21 cellular contexts compared by ENCODE assay signal in the genomic region with DNA sequence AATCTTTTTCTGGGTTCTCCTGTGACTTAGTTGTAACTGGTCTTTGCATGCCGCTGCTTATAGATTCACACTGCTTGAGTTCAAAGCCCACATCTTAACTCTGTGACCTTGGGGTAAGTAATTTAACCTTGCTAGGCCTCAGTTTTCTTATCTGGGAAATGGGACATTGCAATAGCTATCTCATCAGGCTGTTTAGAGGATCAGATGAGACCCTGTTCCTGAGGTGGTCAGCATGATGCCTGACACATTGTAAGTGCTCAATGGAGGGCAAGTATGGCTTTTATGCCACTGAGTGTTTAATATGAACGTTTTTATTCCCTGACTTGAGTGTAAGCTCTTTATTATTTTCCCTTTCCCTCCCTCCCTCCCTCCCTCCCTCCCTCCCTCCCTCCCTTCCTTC.
DNase-seq lines count a peak whose midpoint lies in the region; ATAC-seq and TF ChIP-seq lines count a peak whose summit lies in the region.
"Had no signal": no experiment of that assay in that cellular context is flagged by ENCODE, and none has a peak within 500 bp of the region (broad histone marks: within the 10 kb centered on the region; RNA-seq: fewer than 3 reads in every experiment).

No MANE protein-coding gene starts in this region.

- TF ChIP-seq POLR2A in stomach (IDR thresholded peaks at IDR 0.05) = no peak

- no peak for TF ChIP-seq EP300 in stomach (IDR thresholded peaks at IDR 0.05)

- H3K9ac ChIP-seq in SK-N-MC (ENCODE audit: insufficient read length) = no peak overlapping the region

- no peak overlapping the region for H3K4me3 Mint-ChIP-seq in glutamatergic neuron (ENCODE audit: unreplicated experiment)
- H3K4me3 Mint-ChIP-seq: activated CD4-positive, alpha-beta T cell treated with anti-CD3 and anti-CD28 coated beads, Interleukin-2, amount 10 ng/mL, durations not matched to agents 7 days and 5 days; naive thymus-derived CD4-positive, alpha-beta T cell; stimulated activated effector memory CD8-positive, alpha-beta T cell treated with anti-CD3 and anti-CD28 coated beads, Interleukin-12 subunit alpha, Interleukin-12 subunit beta, amount 100 ng/mL, for 72 hours had no signal

- no peak for DNase-seq in SK-N-MC (ENCODE audit: low read depth, low spot score)
- no peak for DNase-seq in glutamatergic neuron
- DNase-seq in stomach = no peak
- no peak for DNase-seq in activated CD4-positive, alpha-beta T cell treated with anti-CD3 and anti-CD28 coated beads, Interleukin-2, amount 50 U/mL, for 48 hours
- no peak for DNase-seq in NCI-H69 (lab: John Stamatoyannopoulos, UW)
- DNase-seq in left lobe of liver (ENCODE audit: low spot score) = no peak
- DNase-seq: activated CD4-positive, alpha-beta T cell treated with anti-CD3 and anti-CD28 coated beads, Interleukin-2, amount 10 ng/mL, durations not matched to agents 7 days and 5 days; activated naive CD4-positive, alpha-beta T cell; activated T-cell treated with anti-CD3 and anti-CD28 coated beads for 4 hours; KG1; left lung; naive thymus-derived CD4-positive, alpha-beta T cell; NCI-H1105 treated with DMSO at 0.1 percent for 48 hours; NCI-H2171 treated with DMSO at 0.1 percent for 48 hours; NCI-H748 treated with DMSO at 0.1 percent for 48 hours; SK-N-SH; stimulated activated CD4-positive, alpha-beta T cell treated with anti-CD3 and anti-CD28 coated beads, Interleukin-12 subunit alpha, Interleukin-12 subunit beta, amount 100 ng/mL, for 4 hours; uterus had no signal

- peaks cover 21% of the 10 kb centered on the region for H3K27me3 Mint-ChIP-seq in glutamatergic neuron (ENCODE audit: unreplicated experiment)
- H3K27me3 Mint-ChIP-seq: activated CD4-positive, alpha-beta T cell treated with anti-CD3 and anti-CD28 coated beads, Interleukin-2, amount 10 ng/mL, durations not matched to agents 7 days and 5 days; naive thymus-derived CD4-positive, alpha-beta T cell had no signal

- H3K27ac ChIP-seq in C4-2B = peak overlapping the region; percentile 83
- H3K27ac ChIP-seq in SK-N-MC = peak overlapping the region; percentile 95
- peak overlapping the region in 4 of 5 donors; percentile 79 to 87 (median 82) for H3K27ac ChIP-seq in stomach

- H3K27ac Mint-ChIP-seq in glutamatergic neuron (ENCODE audit: unreplicated experiment) = peak overlapping the region; percentile 99
- H3K27ac Mint-ChIP-seq: activated CD4-positive, alpha-beta T cell treated with anti-CD3 and anti-CD28 coated beads, Interleukin-2, amount 10 ng/mL, durations not matched to agents 7 days and 5 days had no signal

- peaks cover 44% of the 10 kb centered on the region for H3K4me1 Mint-ChIP-seq in glutamatergic neuron (ENCODE audit: low read depth, unreplicated experiment)

- H3K27me3 ChIP-seq in stomach = no peaks in the 10 kb centered on the region
- H3K27me3 ChIP-seq: left lung, uterus had no signal

- peaks cover 32 to 55% (median 44%) of the 10 kb centered on the region in 4 donors for H3K4me1 ChIP-seq in stomach

- intact Hi-C loops in stomach (cut with DNase I; ENCODE audit: low total_unique reads) = no loop called here

- H3K36me3 Mint-ChIP-seq in glutamatergic neuron (ENCODE audit: unreplicated experiment) = no peaks in the 10 kb centered on the region
- H3K36me3 Mint-ChIP-seq: stimulated activated effector memory CD8-positive, alpha-beta T cell treated with anti-CD3 and anti-CD28 coated beads, Interleukin-12 subunit alpha, Interleukin-12 subunit beta, amount 100 ng/mL, for 72 hours had no signal

- 49 to 65% (median 58%) methylated on average over 2 of the region's 2 CpGs for WGBS in stomach, 5 donors

- H3K9me3 Mint-ChIP-seq in glutamatergic neuron (ENCODE audit: unreplicated experiment) = peaks cover 11% of the 10 kb centered on the region
- H3K9me3 Mint-ChIP-seq: activated CD4-positive, alpha-beta T cell treated with anti-CD3 and anti-CD28 coated beads, Interleukin-2, amount 10 ng/mL, durations not matched to agents 7 days and 5 days; naive thymus-derived CD4-positive, alpha-beta T cell; stimulated activated effector memory CD8-positive, alpha-beta T cell treated with anti-CD3 and anti-CD28 coated beads, Interleukin-12 subunit alpha, Interleukin-12 subunit beta, amount 100 ng/mL, for 72 hours had no signal

- H3K9me3 ChIP-seq in SK-N-MC (ENCODE audit: low read depth, low read length) (no peaks in the 10 kb centered on the region), stomach (no peaks in the 10 kb centered on the region)
- H3K9me3 ChIP-seq: left lung, SK-N-SH, uterus had no signal

- H3K36me3 ChIP-seq in SK-N-MC (ENCODE audit: insufficient read depth, low read length) = no peaks in the 10 kb centered on the region
- no peaks in the 10 kb centered on the region for H3K36me3 ChIP-seq in stomach
- H3K36me3 ChIP-seq: left lung, uterus had no signal

- ATAC-seq in HG03342 (IDR thresholded peaks at IDR 0.05; ENCODE audit: unreplicated experiment) (no peak), left lobe of liver (no peak)
- ATAC-seq: naive thymus-derived CD4-positive, alpha-beta T cell had no signal

- H3K4me3 ChIP-seq in SK-N-MC (no peak overlapping the region), stomach (no peak overlapping the region)
- H3K4me3 ChIP-seq: left lung, uterus had no signal

- TF ChIP-seq CTCF in C4-2B (conservative IDR thresholded peaks at IDR 0.05) (no peak), glutamatergic neuron (IDR thresholded peaks at IDR 0.05; ENCODE audit: partially characterized antibody, unreplicated experiment) (no peak), stomach (IDR thresholded peaks at IDR 0.05) (no peak)
